ENCODE assay signal across 1 cellular context in the genomic region with DNA sequence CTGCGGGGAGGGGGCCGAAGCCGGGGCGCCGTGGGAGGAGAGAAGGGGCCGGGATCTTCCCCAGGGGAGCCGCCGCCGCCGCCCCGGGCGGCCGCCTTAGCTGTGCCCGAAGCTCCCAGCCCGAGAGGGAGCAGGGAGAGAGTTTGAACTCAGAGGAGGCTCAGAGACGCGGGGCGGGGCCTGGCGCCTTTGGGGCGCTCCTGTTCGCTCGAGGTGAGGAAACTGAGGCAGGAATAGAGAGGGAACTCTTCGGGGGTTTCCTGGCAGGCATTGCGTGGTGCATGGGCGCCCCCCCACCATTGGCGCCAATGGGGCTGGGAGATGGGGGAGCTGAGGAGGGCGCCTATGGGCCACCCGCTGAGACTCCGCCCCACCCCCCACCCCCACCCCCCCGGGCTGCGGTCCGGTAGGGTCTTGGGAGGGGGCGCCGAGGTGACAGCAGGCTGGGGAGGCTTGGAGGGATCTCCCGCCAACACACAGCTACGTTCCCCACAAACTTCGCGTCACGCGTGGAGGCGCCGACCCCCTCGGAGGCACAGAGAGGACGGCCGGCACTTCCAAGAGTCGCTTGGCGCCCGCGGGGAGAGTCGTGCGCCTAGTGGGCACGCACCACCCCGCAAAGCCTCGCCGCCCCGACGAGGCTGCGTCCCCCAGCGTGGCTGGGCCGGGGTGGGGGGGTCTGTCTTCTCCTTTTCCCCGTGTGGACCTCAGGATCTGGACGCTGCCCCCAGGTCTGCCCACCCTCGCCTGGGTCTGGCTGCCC.
TF ChIP-seq lines count a peak whose summit lies in the region.

No MANE protein-coding gene starts in this region.

TF ChIP-seq in H1, 55 proteins besides CTCF, POLR2A, EP300 and RAD21:
- TF ChIP-seq SAP30 (IDR thresholded peaks at IDR 0.05; ENCODE audit: insufficient read depth, insufficient replicate concordance, low read length) (no peak), BRCA1 (IDR thresholded peaks at IDR 0.05; ENCODE audit: low read depth, low read length) (no peak)
